In genomic region chr1:42399315-42400100, GRCh38 we compare ENCODE assay signal across 35 cellular contexts. TPM values are rescaled to one million over a fixed set of nuclear protein-coding genes. Genes with fewer than 3 reads are reported as not detected.
"Had no signal": no experiment of that assay in that cellular context is flagged by ENCODE, and none has a peak within 500 bp of the region (broad histone marks: within the 10 kb centered on the region; RNA-seq: fewer than 3 reads in every experiment).

No MANE protein-coding gene starts in this region.

- H3K4me1 ChIP-seq: SJCRH30 had no signal

- ATAC-seq: Panc1, Right ventricle myocardium inferior, SK-N-SH treated with all-trans-retinoic acid at 6 μM for 48 hours, T-cell had no signal

- H2AFZ ChIP-seq: PC-9 had no signal

- H3K4me2 ChIP-seq: PC-9 had no signal

- DNase-seq: Kasumi-1, MG63, NCI-H1048, NCI-H1092 treated with DMSO at 0.1 percent for 48 hours, NCI-H1105 treated with DMSO at 0.1 percent for 48 hours, NCI-H1417, NCI-H1436, NCI-H146, NCI-H1694, NCI-H187, NCI-H1930, NCI-H2029 treated with DMSO at 0.1 percent for 48 hours, NCI-H2081 treated with DMSO at 0.1 percent for 48 hours, NCI-H2107, NCI-H2171, NCI-H226, NCI-H446 treated with DMSO at 0.1 percent for 48 hours, NCI-H510A, NCI-H524, NCI-H526, NCI-H69, NCI-H748 treated with DMSO at 0.1 percent for 48 hours, PC-9, SHP77, SIG-M5, SJCRH30, T-cell had no signal

- FAIRE-seq: RCC 7860 had no signal

- H3K27ac ChIP-seq: PC-9, RWPE1, SJCRH30, SK-N-MC had no signal

- H3K9me3 ChIP-seq: MG63, SJCRH30 had no signal

- H3K4me3 ChIP-seq: MG63, PC-9, SJCRH30, SK-N-MC had no signal

- H3K36me3 ChIP-seq: MG63, SJCRH30 had no signal

RNA-seq across cellular contexts. Expression of gene RIMKLA, which starts 18.9 kb away (rescaled TPM):
- total RNA-seq: M059J, OCI-LY7 had no signal

RNA-seq across cellular contexts. Expression of gene ZMYND12, which starts 56.3 kb away (rescaled TPM):
- total RNA-seq: OCI-LY7 had no signal
